Comparison of ENCODE assay signal across 15 cellular contexts in the genomic region with DNA sequence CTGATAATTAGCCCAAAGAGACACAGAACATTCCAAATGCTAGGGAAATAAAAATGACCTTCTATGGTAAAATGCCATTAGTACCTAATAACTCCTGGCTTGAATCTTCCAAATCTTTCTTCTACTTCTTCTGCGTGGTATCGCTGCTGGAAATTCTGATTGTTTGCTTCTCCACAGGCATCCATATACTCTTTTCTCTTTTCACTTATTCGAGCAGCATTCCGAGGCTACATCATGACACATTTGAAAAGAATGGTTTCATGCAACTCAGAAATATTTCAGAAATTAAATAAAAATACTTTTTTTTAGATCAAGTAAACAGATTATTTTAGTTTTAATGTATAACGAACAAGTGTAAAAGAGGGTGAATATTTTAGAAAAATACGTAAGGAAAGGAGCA. TPM values are rescaled to one million over a fixed set of nuclear protein-coding genes. Genes with fewer than 3 reads are reported as not detected.
DNase-seq lines count a peak whose midpoint lies in the region; TF ChIP-seq lines count a peak whose summit lies in the region.
"Had no signal": no experiment of that assay in that cellular context is flagged by ENCODE, and none has a peak within 500 bp of the region (broad histone marks: within the 10 kb centered on the region; RNA-seq: fewer than 3 reads in every experiment).

No MANE protein-coding gene starts in this region.

- no peak for TF ChIP-seq EP300 in ovary (IDR thresholded peaks at IDR 0.05)

- TF ChIP-seq CTCF in choroid plexus epithelial cell (conservative IDR thresholded peaks at IDR 0.05; ENCODE audit: low read depth, low read length) (no peak), ovary (IDR thresholded peaks at IDR 0.05) (no peak)

- no peak for TF ChIP-seq POLR2A in ovary (IDR thresholded peaks at IDR 0.05)

- H3K36me3 ChIP-seq in GM23248 (ENCODE audit: low read depth) (peaks cover 71% of the 10 kb centered on the region), ovary (no peaks in the 10 kb centered on the region)

- peak overlapping the region; percentile 21; the same call in 1 of the 2 replicates for H3K9ac ChIP-seq in GM23248

- H3K27ac Mint-ChIP-seq in activated CD4-positive, alpha-beta memory T cell treated with anti-CD3 and anti-CD28 coated beads for 36 hours = no peak overlapping the region
- H3K27ac Mint-ChIP-seq: CD4-positive, alpha-beta T cell had no signal

- H2AFZ ChIP-seq in GM23248 = no peak overlapping the region

- CTCF ChIA-PET in activated CD4-positive, alpha-beta memory T cell treated with anti-CD3 and anti-CD28 coated beads for 36 hours (lab: Charles Lee) = interaction anchor here (0.6 kb wide), 1 partner anchor 10 kb away, joined by 3 read pairs; no protein-coding TSS in a partner anchor

- in situ Hi-C loops in GM23248 (cut with MboI) = no loop called here

- no peak overlapping the region for H3K4me3 Mint-ChIP-seq in activated CD4-positive, alpha-beta memory T cell treated with anti-CD3 and anti-CD28 coated beads for 36 hours
- H3K4me3 Mint-ChIP-seq: CD4-positive, alpha-beta T cell had no signal

- DNase-seq in EH (ENCODE audit: low read depth) (peak; percentile 60), GM23248 (peak; percentile 25), amniotic stem cell (lab: John Stamatoyannopoulos, UW) (peak; percentile 18), choroid plexus epithelial cell (ENCODE audit: low read depth) (peak; percentile 22), ovary (no peak), NCI-H146 treated with DMSO at 0.1 percent for 48 hours (lab: John Stamatoyannopoulos, UW; ENCODE audit: unreplicated experiment) (no peak), NCI-H524 (lab: John Stamatoyannopoulos, UW) (no peak)
- no peak for DNase-seq in activated CD4-positive, alpha-beta memory T cell treated with anti-CD3 and anti-CD28 coated beads for 36 hours
- DNase-seq: BE2C; Caco-2; CD4-positive, alpha-beta T cell; GF-D8; GOT3; H7 had no signal

- H3K4me3 ChIP-seq in GM23248 = no peak overlapping the region
- H3K4me3 ChIP-seq in choroid plexus epithelial cell (ENCODE audit: low read depth, low read length) = no peak overlapping the region
- no peak overlapping the region for H3K4me3 ChIP-seq in ovary

- no peaks in the 10 kb centered on the region for H4K20me1 ChIP-seq in GM23248 (ENCODE audit: insufficient read depth)

- H3K4me2 ChIP-seq in GM23248 (ENCODE audit: unreplicated experiment) = no peak overlapping the region

- H3K27ac ChIP-seq in GM23248 (no peak overlapping the region), ovary (no peak overlapping the region)
- H3K27ac ChIP-seq: C4-2B had no signal

- H3K79me2 ChIP-seq in GM23248 (ENCODE audit: insufficient read depth) = peaks cover 25% of the 10 kb centered on the region

- H3K27me3 Mint-ChIP-seq in activated CD4-positive, alpha-beta memory T cell treated with anti-CD3 and anti-CD28 coated beads for 36 hours = no peaks in the 10 kb centered on the region
- H3K27me3 Mint-ChIP-seq: CD4-positive, alpha-beta T cell had no signal

- H3K9me3 ChIP-seq in GM23248 (ENCODE audit: low read depth) (no peaks in the 10 kb centered on the region), ovary (no peaks in the 10 kb centered on the region)
- H3K9me3 ChIP-seq: BE2C, Caco-2 had no signal

- H3K27me3 ChIP-seq in GM23248 (replicated peaks; ENCODE audit: insufficient read depth) = no peaks in the 10 kb centered on the region
- no peaks in the 10 kb centered on the region for H3K27me3 ChIP-seq in ovary
- H3K27me3 ChIP-seq: BE2C had no signal

- H3K9me3 Mint-ChIP-seq in activated CD4-positive, alpha-beta memory T cell treated with anti-CD3 and anti-CD28 coated beads for 36 hours = no peaks in the 10 kb centered on the region
- H3K9me3 Mint-ChIP-seq: CD4-positive, alpha-beta T cell had no signal

- POLR2A ChIA-PET in activated CD4-positive, alpha-beta memory T cell treated with anti-CD3 and anti-CD28 coated beads for 36 hours (lab: Charles Lee) = no interaction called here

- no peaks in the 10 kb centered on the region for H3K4me1 ChIP-seq in GM23248 (ENCODE audit: insufficient read depth)
- no peaks in the 10 kb centered on the region for H3K4me1 ChIP-seq in ovary (ENCODE audit: insufficient read depth)
- H3K4me1 ChIP-seq: BE2C, Caco-2 had no signal

- 0 out of 2 replicates have a peak, but pooled peaks cover 7% of the 10 kb centered on the region for H3F3A ChIP-seq in GM23248 (ENCODE audit: insufficient read depth)

- peaks cover 14% of the 10 kb centered on the region for H3K4me1 Mint-ChIP-seq in activated CD4-positive, alpha-beta memory T cell treated with anti-CD3 and anti-CD28 coated beads for 36 hours (ENCODE audit: low read depth)

- 92 to 93% methylated on average over 6 of the region's 6 CpGs for WGBS in GM23248 (ENCODE audit: low coverage in 1 of 2, low lambda C conversion rate in 2 of 2, missing lambda C conversion rate in 2 of 2), 2 experiments
- WGBS in ovary, 3 donors = 90 to 91% (median 90%) methylated on average over 6 of the region's 6 CpGs

- no peaks in the 10 kb centered on the region for H3K9me2 ChIP-seq in GM23248 (ENCODE audit: insufficient read depth)

- peaks cover 55% of the 10 kb centered on the region for H3K36me3 Mint-ChIP-seq in activated CD4-positive, alpha-beta memory T cell treated with anti-CD3 and anti-CD28 coated beads for 36 hours

- intact Hi-C loops in ovary (cut with DNase I) = no loop called here
- intact Hi-C loops in activated CD4-positive, alpha-beta memory T cell treated with anti-CD3 and anti-CD28 coated beads for 36 hours (cut with micrococcal nuclease) = no loop called here

RNA-seq across cellular contexts. Expression of a gene that starts 18.9 kb away (rescaled TPM):
- total RNA-seq in GM23248 (2014; rRNA removed; shearing (Covaris generic)) = 12.3 and 13.2 TPM in 2 replicates
- polyA plus RNA-seq in GM23248 (2016; fragmentation: Nextera tagmentation; extraction: Ambion mirVana) = 13.6 and 14.3 TPM in 2 replicates
- total RNA-seq in ovary = 10 to 100 TPM; 18.0 to 31.8 (median 22.7) TPM
- 10 to 100 TPM; 19.0 to 24.9 TPM for polyA plus RNA-seq in ovary
- 10 to 100 TPM; 27.7 to 28.5 TPM for total RNA-seq in activated CD4-positive, alpha-beta memory T cell treated with anti-CD3 and anti-CD28 coated beads for 36 hours

RNA-seq across cellular contexts. Expression of a gene that starts 44.9 kb away (rescaled TPM):
- total RNA-seq in GM23248 (2014; rRNA removed; shearing (Covaris generic)) = 31.1 and 41.5 TPM in 2 replicates
- polyA plus RNA-seq in GM23248 (2016; fragmentation: Nextera tagmentation; extraction: Ambion mirVana) (45.8 and 51.7 TPM in 2 replicates), ovary (10 to 100 TPM; 62.0 to 90.7 TPM)
- total RNA-seq in ovary = 10 to 100 TPM; 54.1 to 74.6 (median 62.7) TPM
- total RNA-seq in activated CD4-positive, alpha-beta memory T cell treated with anti-CD3 and anti-CD28 coated beads for 36 hours = 100 to 1,000 TPM; 106 to 115 TPM

RNA-seq across cellular contexts. Expression of a gene that starts 45.2 kb away (rescaled TPM):
- total RNA-seq in GM23248 (2014; rRNA removed; shearing (Covaris generic)) = 15.5 and 20.2 TPM in 2 replicates
- 5.6 and 8.1 TPM in 2 replicates for polyA plus RNA-seq in GM23248 (2016; fragmentation: Nextera tagmentation; extraction: Ambion mirVana)
- total RNA-seq in ovary = 10 to 100 TPM in 4 of 7 donors, 1 to 10 TPM in 3; 6.8 to 15.9 (median 11.3) TPM
- 1 to 10 TPM; 4.7 to 7.2 TPM for polyA plus RNA-seq in ovary
- total RNA-seq in activated CD4-positive, alpha-beta memory T cell treated with anti-CD3 and anti-CD28 coated beads for 36 hours = 100 to 1,000 TPM; 136 to 147 TPM

RNA-seq across cellular contexts. Expression of a gene that starts 59.4 kb away (rescaled TPM):
- 52.5 and 61.7 TPM in 2 replicates for total RNA-seq in GM23248 (2014; rRNA removed; shearing (Covaris generic))
- 74.5 and 77.8 TPM in 2 replicates for polyA plus RNA-seq in GM23248 (2016; fragmentation: Nextera tagmentation; extraction: Ambion mirVana)
- 10 to 100 TPM; 30.4 to 71.5 (median 42.3) TPM for total RNA-seq in ovary
- 10 to 100 TPM; 16.2 to 35.7 TPM for polyA plus RNA-seq in ovary
- 10 to 100 TPM; 69.2 to 71.8 TPM for total RNA-seq in activated CD4-positive, alpha-beta memory T cell treated with anti-CD3 and anti-CD28 coated beads for 36 hours

Comparison
In these comparisons a context has a peak if more than half of its experiments do, and no peak if none do; other contexts are left out.
1. DNase-seq: peak in EH (single experiment), GM23248 (single experiment), amniotic stem cell (single experiment) and choroid plexus epithelial cell (single experiment); none in ovary (0 of 5), NCI-H146 treated with DMSO at 0.1 percent for 48 hours (single experiment), activated CD4-positive, alpha-beta memory T cell treated with anti-CD3 and anti-CD28 coated beads for 36 hours (single experiment) and NCI-H524 (0 of 2).